ENCODE assay signal across 22 cellular contexts in genomic region chr3:193841581-193841980, GRCh38.
A peak's percentile ranks its signal among the peaks of the same experiment; 100 is the strongest.
DNase-seq lines count a peak whose midpoint lies in the region; TF ChIP-seq lines count a peak whose summit lies in the region.
"Had no signal": no experiment of that assay in that cellular context is flagged by ENCODE, and none has a peak within 500 bp of the region (broad histone marks: within the 10 kb centered on the region; RNA-seq: fewer than 3 reads in every experiment).

No MANE protein-coding gene starts in this region.

- H3K36me3 ChIP-seq in Loucy (ENCODE audit: insufficient read depth, low read length) (no peaks in the 10 kb centered on the region), esophagus squamous epithelium (no peaks in the 10 kb centered on the region)
- H3K36me3 ChIP-seq: gastroesophageal sphincter had no signal

- H3K9ac ChIP-seq in Loucy (ENCODE audit: low read depth, low read length, poor library complexity, severe bottlenecking) = no peak overlapping the region
- H3K9ac ChIP-seq: SK-N-SH had no signal

- H4K20me1 ChIP-seq in Loucy (ENCODE audit: insufficient read depth, low read length, poor library complexity, severe bottlenecking) = no peaks in the 10 kb centered on the region

- H3K27ac Mint-ChIP-seq in Calu3 (ENCODE audit: unreplicated experiment) = peak overlapping the region; percentile 96
- H3K27ac Mint-ChIP-seq: activated CD4-positive, alpha-beta T cell treated with anti-CD3 and anti-CD28 coated beads, Interleukin-2, amount 10 ng/mL, durations not matched to agents 24 days and 14 days; activated naive CD8-positive, alpha-beta T cell treated with anti-CD3 and anti-CD28 coated beads, Interleukin-2, amount 50 U/mL, for 24 hours; activated T-cell treated with anti-CD3 and anti-CD28 coated beads, Interleukin-2, amount 50 U/mL, for 24 hours had no signal

- H3K4me1 ChIP-seq in Loucy (ENCODE audit: insufficient read depth, low read length, poor library complexity, severe bottlenecking) (peaks cover 46% of the 10 kb centered on the region), esophagus squamous epithelium (peaks cover 16 to 59% (median 21%) of the 10 kb centered on the region in 3 donors)
- H3K4me1 ChIP-seq: gastroesophageal sphincter had no signal

- DNase-seq in Calu3 (no peak), esophagus squamous epithelium (lab: John Stamatoyannopoulos, UW) (no peak), putamen (ENCODE audit: low spot score) (peak; percentile 20), NCI-H510A (lab: John Stamatoyannopoulos, UW) (no peak), NCI-H2107 (lab: John Stamatoyannopoulos, UW) (no peak), NCI-H1436 treated with DMSO at 0.1 percent for 48 hours (lab: John Stamatoyannopoulos, UW) (no peak), T-helper 1 cell (no peak)
- DNase-seq: activated CD4-positive, alpha-beta T cell treated with anti-CD3 and anti-CD28 coated beads, Interleukin-2, amount 10 ng/mL, durations not matched to agents 24 days and 14 days; activated gamma-delta T cell; activated naive CD8-positive, alpha-beta T cell treated with anti-CD3 and anti-CD28 coated beads, Interleukin-2, amount 50 U/mL, for 24 hours; activated T-cell treated with anti-CD3 and anti-CD28 coated beads, Interleukin-2, amount 50 U/mL, for 24 hours; hippocampal formation; left cardiac atrium; NCI-H1105; NCI-H2081; NCI-H774; retina; SK-N-SH had no signal

- 79 to 88% methylated on average over 3 to 4 of the region's 4 CpGs for WGBS in esophagus squamous epithelium, 2 donors

- no peaks in the 10 kb centered on the region for H3F3A ChIP-seq in Loucy (ENCODE audit: low read depth)

- H3K27me3 Mint-ChIP-seq in Calu3 (ENCODE audit: unreplicated experiment) = no peaks in the 10 kb centered on the region

- CTCF ChIA-PET in Calu3 (lab: Charles Lee) = interaction anchor here (1.1 to 1.6 kb wide), 3 partner anchors 8 to 161 kb away, joined by 3 to 7 read pairs (median 4); no protein-coding TSS in a partner anchor

- peaks cover 94% of the 10 kb centered on the region for H3K4me1 Mint-ChIP-seq in Calu3 (ENCODE audit: low read depth, unreplicated experiment)
- H3K4me1 Mint-ChIP-seq: central memory CD8-positive, alpha-beta T cell had no signal

- TF ChIP-seq POLR2A in esophagus squamous epithelium (IDR thresholded peaks at IDR 0.05) = no peak

- H3K4me3 ChIP-seq in Loucy (ENCODE audit: low read length, poor library complexity, severe bottlenecking) (no peak overlapping the region), esophagus squamous epithelium (no peak overlapping the region)
- H3K4me3 ChIP-seq: gastroesophageal sphincter had no signal

- no peaks in the 10 kb centered on the region for H3K9me3 ChIP-seq in Loucy (ENCODE audit: insufficient read depth, low read depth, low read length)
- no peaks in the 10 kb centered on the region for H3K9me3 ChIP-seq in esophagus squamous epithelium
- H3K9me3 ChIP-seq: gastroesophageal sphincter, SK-N-SH had no signal

- H3K4me3 Mint-ChIP-seq in Calu3 (ENCODE audit: low read depth, unreplicated experiment) = peak overlapping the region; percentile 59
- H3K4me3 Mint-ChIP-seq: activated CD4-positive, alpha-beta T cell treated with anti-CD3 and anti-CD28 coated beads, Interleukin-2, amount 10 ng/mL, durations not matched to agents 24 days and 14 days; activated naive CD8-positive, alpha-beta T cell treated with anti-CD3 and anti-CD28 coated beads, Interleukin-2, amount 50 U/mL, for 24 hours; activated T-cell treated with anti-CD3 and anti-CD28 coated beads, Interleukin-2, amount 50 U/mL, for 24 hours; central memory CD8-positive, alpha-beta T cell had no signal

- TF ChIP-seq CTCF in Calu3 (IDR thresholded peaks at IDR 0.05; ENCODE audit: unreplicated experiment) (no peak), Loucy (conservative IDR thresholded peaks at IDR 0.05; ENCODE audit: low read length) (no peak), esophagus squamous epithelium (IDR thresholded peaks at IDR 0.05) (no peak)

- no peaks in the 10 kb centered on the region for H3K79me2 ChIP-seq in Loucy (ENCODE audit: insufficient read depth, low read length)

- H3K9me3 Mint-ChIP-seq in Calu3 (ENCODE audit: low read depth, unreplicated experiment) = peaks cover 2% of the 10 kb centered on the region
- H3K9me3 Mint-ChIP-seq: activated CD4-positive, alpha-beta T cell treated with anti-CD3 and anti-CD28 coated beads, Interleukin-2, amount 10 ng/mL, durations not matched to agents 24 days and 14 days; activated naive CD8-positive, alpha-beta T cell treated with anti-CD3 and anti-CD28 coated beads, Interleukin-2, amount 50 U/mL, for 24 hours; activated T-cell treated with anti-CD3 and anti-CD28 coated beads, Interleukin-2, amount 50 U/mL, for 24 hours; central memory CD8-positive, alpha-beta T cell had no signal

- H3K4me2 ChIP-seq in Loucy (ENCODE audit: low read depth, low read length, poor library complexity, severe bottlenecking) = no peak overlapping the region
- H3K4me2 ChIP-seq: SK-N-SH had no signal

- 0 out of 2 replicates have a peak overlapping the region, but pooled peaks have one; percentile 64 for H2AFZ ChIP-seq in Loucy (ENCODE audit: low read length)

- no peaks in the 10 kb centered on the region for H3K9me2 ChIP-seq in Loucy (replicated peaks; ENCODE audit: low read depth, low read length)
- H3K9me2 ChIP-seq: SK-N-SH had no signal

- BruUV-seq in Calu3 (replicated peaks; lab: Mats Ljungman, UMichigan) = no TSS peak

- H3K27me3 ChIP-seq in Loucy (ENCODE audit: insufficient read depth, low read length, poor library complexity, severe bottlenecking) (no peaks in the 10 kb centered on the region), esophagus squamous epithelium (no peaks in the 10 kb centered on the region)
- H3K27me3 ChIP-seq: gastroesophageal sphincter had no signal

- peaks cover 34% of the 10 kb centered on the region for H3K36me3 Mint-ChIP-seq in Calu3 (ENCODE audit: insufficient read depth, unreplicated experiment)

- intact Hi-C loops in Calu3 (cut with micrococcal nuclease; ENCODE audit: unreplicated experiment) (loop anchor here (5.0 kb wide), 3 partner anchors 161 to 481 kb away; no protein-coding TSS in a partner anchor), esophagus squamous epithelium (cut with DNase I) (no loop called here)

- peak overlapping the region; percentile 83 to 90 (median 86) for H3K27ac ChIP-seq in esophagus squamous epithelium
- H3K27ac ChIP-seq: gastroesophageal sphincter, RWPE1 had no signal
